19 cellular contexts compared by ENCODE assay signal in the genomic region with DNA sequence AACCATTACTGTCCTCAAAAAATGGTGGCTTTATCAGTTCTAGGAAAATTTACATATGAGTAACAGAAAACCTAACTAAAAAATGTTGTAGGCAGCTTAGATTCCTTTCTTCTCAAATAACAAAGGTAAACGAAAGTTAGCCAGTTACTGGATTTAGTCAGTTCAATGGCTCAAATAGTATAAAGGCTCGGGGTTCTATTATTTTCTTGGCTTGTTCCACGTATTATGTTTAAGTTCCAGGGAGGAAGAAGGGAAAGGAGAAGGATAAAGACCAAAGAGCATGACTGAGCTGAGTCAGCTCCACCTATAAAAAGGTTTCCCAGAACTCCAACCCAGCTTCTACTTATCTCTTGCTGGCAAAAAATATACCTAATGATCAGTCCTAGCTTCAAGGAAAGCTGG. TPM values are rescaled to one million over a fixed set of nuclear protein-coding genes. Genes with fewer than 3 reads are reported as not detected.
DNase-seq lines count a peak whose midpoint lies in the region; TF ChIP-seq lines count a peak whose summit lies in the region.
"Had no signal": no experiment of that assay in that cellular context is flagged by ENCODE, and none has a peak within 500 bp of the region (broad histone marks: within the 10 kb centered on the region; RNA-seq: fewer than 3 reads in every experiment).

No MANE protein-coding gene starts in this region.

- H3K27ac Mint-ChIP-seq in CD8-positive, alpha-beta memory T cell = no peak overlapping the region
- peak overlapping the region; percentile 65 for H3K27ac Mint-ChIP-seq in neural progenitor cell
- H3K27ac Mint-ChIP-seq in type B pancreatic cell = no peak overlapping the region

- no peak overlapping the region for H3K4me3 ChIP-seq in CD8-positive, alpha-beta memory T cell (ENCODE audit: low read length)
- H3K4me3 ChIP-seq in fibroblast of the aortic adventitia (ENCODE audit: low read depth, low read length) (no peak overlapping the region), neural progenitor cell (peak overlapping the region; percentile 10)
- H3K4me3 ChIP-seq: SJCRH30 had no signal

- no peaks in the 10 kb centered on the region for H3K4me1 ChIP-seq in CD8-positive, alpha-beta memory T cell (ENCODE audit: insufficient read depth, low read length)
- peaks cover 75% of the 10 kb centered on the region for H3K4me1 ChIP-seq in neural progenitor cell

- peaks cover 52% of the 10 kb centered on the region for H3K79me2 ChIP-seq in neural progenitor cell (ENCODE audit: low read depth)

- H3K36me3 Mint-ChIP-seq in CD8-positive, alpha-beta memory T cell = peaks cover 4 to 5% (median 5%) of the 10 kb centered on the region in 3 donors
- peaks cover 6% of the 10 kb centered on the region for H3K36me3 Mint-ChIP-seq in neural progenitor cell
- no peaks in the 10 kb centered on the region for H3K36me3 Mint-ChIP-seq in type B pancreatic cell

- peaks cover 44% of the 10 kb centered on the region for H3F3A ChIP-seq in neural progenitor cell (ENCODE audit: low read depth)

- H3K4me3 Mint-ChIP-seq in CD8-positive, alpha-beta memory T cell = no peak overlapping the region
- no peak overlapping the region for H3K4me3 Mint-ChIP-seq in neural progenitor cell
- no peak overlapping the region for H3K4me3 Mint-ChIP-seq in type B pancreatic cell

- no peaks in the 10 kb centered on the region for H3K36me3 ChIP-seq in CD8-positive, alpha-beta memory T cell (ENCODE audit: insufficient read depth, low read length)
- no peaks in the 10 kb centered on the region for H3K36me3 ChIP-seq in neural progenitor cell
- H3K36me3 ChIP-seq: SJCRH30 had no signal

- H3K27me3 Mint-ChIP-seq in CD8-positive, alpha-beta memory T cell = no peaks in the 10 kb centered on the region
- H3K27me3 Mint-ChIP-seq in neural progenitor cell (ENCODE audit: insufficient read depth, low read depth) = no peaks in the 10 kb centered on the region
- no peaks in the 10 kb centered on the region for H3K27me3 Mint-ChIP-seq in type B pancreatic cell

- H3K4me2 ChIP-seq in neural progenitor cell = peak overlapping the region; percentile 61

- H3K27ac ChIP-seq in CD8-positive, alpha-beta memory T cell (ENCODE audit: low read depth, low read length) = peak overlapping the region; percentile 22
- peak overlapping the region; percentile 89 for H3K27ac ChIP-seq in neural progenitor cell
- H3K27ac ChIP-seq: RWPE1, SJCRH30 had no signal

- H3K4me1 Mint-ChIP-seq in CD8-positive, alpha-beta memory T cell = peaks cover 0 to 12% (median 8%) of the 10 kb centered on the region in 3 donors
- H3K4me1 Mint-ChIP-seq in neural progenitor cell = peaks cover 23% of the 10 kb centered on the region
- peaks cover 8% of the 10 kb centered on the region for H3K4me1 Mint-ChIP-seq in type B pancreatic cell (ENCODE audit: unreplicated experiment)

- H3K9me3 ChIP-seq in CD8-positive, alpha-beta memory T cell (ENCODE audit: low read length) = no peaks in the 10 kb centered on the region
- no peaks in the 10 kb centered on the region for H3K9me3 ChIP-seq in neural progenitor cell (ENCODE audit: low read depth)
- H3K9me3 ChIP-seq: SJCRH30 had no signal

- CTCF ChIA-PET in CD8-positive, alpha-beta memory T cell (lab: Charles Lee) = interaction anchor here (1.0 kb wide), 1 partner anchor 9 kb away, joined by 3 read pairs; no protein-coding TSS in a partner anchor

- no peak overlapping the region for H3K9ac ChIP-seq in neural progenitor cell

- H3K27me3 ChIP-seq in CD8-positive, alpha-beta memory T cell (ENCODE audit: insufficient read depth, low read length, poor library complexity, severe bottlenecking) = no peaks in the 10 kb centered on the region
- no peaks in the 10 kb centered on the region for H3K27me3 ChIP-seq in neural progenitor cell
- H3K27me3 ChIP-seq: SJCRH30 had no signal

- no peak overlapping the region for H2AFZ ChIP-seq in neural progenitor cell (replicated peaks)

- no peak for TF ChIP-seq CTCF in fibroblast of the aortic adventitia (IDR thresholded peaks at IDR 0.05; ENCODE audit: insufficient read depth, low read length)
- TF ChIP-seq CTCF in neural progenitor cell (IDR thresholded peaks at IDR 0.05) = no peak
- TF ChIP-seq CTCF in type B pancreatic cell (conservative IDR thresholded peaks at IDR 0.05) = no peak

- H4K20me1 ChIP-seq in neural progenitor cell (ENCODE audit: low read depth) = no peaks in the 10 kb centered on the region

- POLR2A ChIA-PET in CD8-positive, alpha-beta memory T cell (lab: Charles Lee) = no interaction called here

- DNase-seq in CD8-positive, alpha-beta memory T cell = no peak
- DNase-seq in OCI-M1 (lab: John Stamatoyannopoulos, UW) (peak; percentile 74), fibroblast of the aortic adventitia (ENCODE audit: low read depth) (peak; percentile 1), neural progenitor cell (ENCODE audit: low spot score) (peak; percentile 47), type B pancreatic cell (ENCODE audit: extremely low spot score, unreplicated experiment) (no peak), medulla oblongata (ENCODE audit: extremely low spot score) (no peak), DMS 273 treated with DMSO at 0.1 percent for 48 hours (lab: John Stamatoyannopoulos, UW) (no peak)
- no peak for DNase-seq in stimulated activated CD4-positive, alpha-beta T cell treated with anti-CD3 and anti-CD28 coated beads, Interleukin-4, amount 100 ng/mL, for 4 hours
- DNase-seq: 8988T; GF-D8; GOT3; NCI-H1105 treated with DMSO at 0.1 percent for 48 hours; NCI-H187; NCI-H446; NK-92 treated with Interleukin-12 subunit alpha and Interleukin-12 subunit beta, amount 100 ng/mL, for 24 hours; SJCRH30 had no signal

- H3K9me3 Mint-ChIP-seq in CD8-positive, alpha-beta memory T cell = no peaks in the 10 kb centered on the region
- peaks cover 10% of the 10 kb centered on the region for H3K9me3 Mint-ChIP-seq in neural progenitor cell
- H3K9me3 Mint-ChIP-seq in type B pancreatic cell = peaks cover 6% of the 10 kb centered on the region

RNA-seq across cellular contexts. Expression of a gene that starts 41.0 kb away (rescaled TPM):
- not detected for total RNA-seq in CD8-positive, alpha-beta memory T cell
- not detected for polyA plus RNA-seq in CD8-positive, alpha-beta memory T cell
- 0.63 TPM in 1 of 2 replicates, not detected in the other for total RNA-seq in fibroblast of the aortic adventitia (ENCODE audit: low replicate concordance)
- 38.3 and 42.1 TPM in 2 replicates for total RNA-seq in neural progenitor cell (ENCODE audit: low replicate concordance)
- total RNA-seq in type B pancreatic cell (ENCODE audit: low replicate concordance) = 0.55 and 114 TPM in 2 replicates
- total RNA-seq: OCI-LY7, SJCRH30 had no signal
- polyA plus RNA-seq: BJ had no signal

Comparison
In these comparisons a context has a peak if more than half of its experiments do, and no peak if none do; other contexts are left out.
1. DNase-seq: peak in OCI-M1 (single experiment), fibroblast of the aortic adventitia (single experiment) and neural progenitor cell (single experiment); none in CD8-positive, alpha-beta memory T cell (0 of 5), type B pancreatic cell (single experiment), medulla oblongata (single experiment), stimulated activated CD4-positive, alpha-beta T cell treated with anti-CD3 and anti-CD28 coated beads, Interleukin-4, amount 100 ng/mL, for 4 hours (0 of 2) and DMS 273 treated with DMSO at 0.1 percent for 48 hours (single experiment).